ENCODE assay signal across 23 cellular contexts in genomic region chr1:222195857-222196256, GRCh38.
"Had no signal": no experiment of that assay in that cellular context is flagged by ENCODE, and none has a peak within 500 bp of the region (broad histone marks: within the 10 kb centered on the region; RNA-seq: fewer than 3 reads in every experiment).

No MANE protein-coding gene starts in this region.

- H3K36me3 Mint-ChIP-seq: brain had no signal

- H3K9me3 Mint-ChIP-seq: activated CD8-positive, alpha-beta T cell treated with anti-CD3 and anti-CD28 coated beads for 36 hours; activated T-helper 1 cell treated with anti-CD3 and anti-CD28 coated beads, Interleukin-12 subunit alpha, Interleukin-12 subunit beta, Interleukin-2, Interleukin-4 antibody, amounts not matched to agents 30 ng/mL and 10 ng/mL and 1 ng/mL, durations not matched to agents 14 hours and 24 hours and 36 hours; dendritic cell treated with granulocyte-macrophage colony-stimulating factor and Interleukin-4, amounts not matched to agents 40 ng/mL and 50 ng/mL, for 4 days had no signal

- H3K4me3 Mint-ChIP-seq: activated CD8-positive, alpha-beta T cell treated with anti-CD3 and anti-CD28 coated beads for 36 hours; activated naive CD8-positive, alpha-beta T cell treated with anti-CD3 and anti-CD28 coated beads, Interleukin-2, amount 50 U/mL, for 24 hours; activated T-helper 1 cell treated with anti-CD3 and anti-CD28 coated beads, Interleukin-12 subunit alpha, Interleukin-12 subunit beta, Interleukin-2, Interleukin-4 antibody, amounts not matched to agents 30 ng/mL and 10 ng/mL and 1 ng/mL, durations not matched to agents 14 hours and 24 hours and 36 hours; brain; dendritic cell treated with granulocyte-macrophage colony-stimulating factor and Interleukin-4, amounts not matched to agents 40 ng/mL and 50 ng/mL, for 4 days; T-helper 17 cell; WTC11 had no signal

- H3K27ac Mint-ChIP-seq: activated CD8-positive, alpha-beta T cell treated with anti-CD3 and anti-CD28 coated beads for 36 hours; activated naive CD4-positive, alpha-beta T cell treated with anti-CD3 and anti-CD28 coated beads, Interleukin-2, amount 50 U/mL, for 72 hours; activated naive CD8-positive, alpha-beta T cell treated with anti-CD3 and anti-CD28 coated beads, Interleukin-2, amount 50 U/mL, for 24 hours; activated T-helper 1 cell treated with anti-CD3 and anti-CD28 coated beads, Interleukin-12 subunit alpha, Interleukin-12 subunit beta, Interleukin-2, Interleukin-4 antibody, amounts not matched to agents 30 ng/mL and 10 ng/mL and 1 ng/mL, durations not matched to agents 14 hours and 24 hours and 36 hours; brain; dendritic cell treated with granulocyte-macrophage colony-stimulating factor and Interleukin-4, amounts not matched to agents 40 ng/mL and 50 ng/mL, for 4 days; T-helper 17 cell; WTC11 had no signal

- ATAC-seq: activated CD8-positive, alpha-beta T cell treated with anti-CD3 and anti-CD28 coated beads for 36 hours; activated naive CD8-positive, alpha-beta T cell treated with anti-CD3 and anti-CD28 coated beads, Interleukin-2, amount 50 U/mL, for 24 hours; T-helper 17 cell; WTC11 had no signal

- H3K4me1 Mint-ChIP-seq: activated naive CD8-positive, alpha-beta T cell treated with anti-CD3 and anti-CD28 coated beads, Interleukin-2, amount 50 U/mL, for 24 hours; brain; WTC11 had no signal

- DNase-seq: activated CD4-positive, alpha-beta T cell treated with anti-CD3 and anti-CD28 coated beads, Interleukin-2, amount 50 U/mL, for 1 hour; activated CD8-positive, alpha-beta memory T cell treated with anti-CD3 and anti-CD28 coated beads, Interleukin-2, amount 50 U/mL, for 4 hours; activated CD8-positive, alpha-beta T cell treated with anti-CD3 and anti-CD28 coated beads for 36 hours; activated effector memory CD4-positive, alpha-beta T cell treated with anti-CD3 and anti-CD28 coated beads, Interleukin-2, amount 50 U/mL, for 16 hours; activated naive CD4-positive, alpha-beta T cell treated with Interleukin-2 at 50 U/mL for 16 hours; activated naive CD8-positive, alpha-beta T cell treated with anti-CD3 and anti-CD28 coated beads, Interleukin-2, amount 50 U/mL, for 24 hours; amniotic stem cell; cerebellar nuclear complex; NCI-H1092; NCI-H1436; NCI-H1694 treated with DMSO at 0.1 percent for 48 hours; NCI-H2029 treated with DMSO at 0.1 percent for 48 hours; NCI-H510A treated with DMSO at 0.1 percent for 48 hours; NCI-H69; PC-9; SIG-M5; T-helper 17 cell; T-helper 9 cell had no signal

- H3K27me3 Mint-ChIP-seq: activated CD8-positive, alpha-beta T cell treated with anti-CD3 and anti-CD28 coated beads for 36 hours; activated naive CD8-positive, alpha-beta T cell treated with anti-CD3 and anti-CD28 coated beads, Interleukin-2, amount 50 U/mL, for 24 hours; dendritic cell treated with granulocyte-macrophage colony-stimulating factor and Interleukin-4, amounts not matched to agents 40 ng/mL and 50 ng/mL, for 4 days had no signal
